ENCODE assay signal across 8 cellular contexts in genomic region chr2:9769171-9770005, GRCh38.
DNase-seq lines count a peak whose midpoint lies in the region; ATAC-seq and TF ChIP-seq lines count a peak whose summit lies in the region.

No MANE protein-coding gene starts in this region.

- no peaks in the 10 kb centered on the region for H3K36me3 ChIP-seq in upper lobe of right lung

- intact Hi-C loops in upper lobe of right lung (cut with DNase I) = no loop called here

- no peak for TF ChIP-seq CTCF in upper lobe of right lung (IDR thresholded peaks at IDR 0.05)

- H3K27me3 ChIP-seq in upper lobe of right lung = no peaks in the 10 kb centered on the region

- H3K9me3 ChIP-seq in upper lobe of right lung = no peaks in the 10 kb centered on the region

- TF ChIP-seq POLR2A in GM18505 (IDR thresholded peaks at IDR 0.05; ENCODE audit: borderline replicate concordance, extremely low read depth, insufficient read depth, insufficient read length) = no peak

- no peak overlapping the region for H3K27ac ChIP-seq in upper lobe of right lung

- H3K4me3 ChIP-seq in upper lobe of right lung = no peak overlapping the region

- peaks cover 18% of the 10 kb centered on the region for H3K4me1 ChIP-seq in upper lobe of right lung

- no peak for ATAC-seq in upper lobe of right lung
- no peak for ATAC-seq in GM18505 (IDR thresholded peaks at IDR 0.05; ENCODE audit: unreplicated experiment)

- peak; percentile 36 for DNase-seq in stimulated activated CD4-positive, alpha-beta T cell treated with anti-CD3 and anti-CD28 coated beads, Interleukin-4, amount 100 ng/mL, for 1 hour
- no peak for DNase-seq in stimulated activated CD4-positive, alpha-beta T cell treated with anti-CD3 and anti-CD28 coated beads, Interleukin-2, amount 100 ng/mL, for 48 hours
- DNase-seq in NCI-H69 (lab: John Stamatoyannopoulos, UW) = peak; percentile 78
- peak; percentile 36 for DNase-seq in germinal center (ENCODE audit: low spot score)
- peak; percentile 65 for DNase-seq in upper lobe of right lung
- DNase-seq in MV-4-11 (lab: John Stamatoyannopoulos, UW) = no peak
- DNase-seq in HT-29 (ENCODE audit: low spot score) = no peak

Comparison
In these comparisons a context has a peak if more than half of its experiments do, and no peak if none do; other contexts are left out.
1. DNase-seq: peak in stimulated activated CD4-positive, alpha-beta T cell treated with anti-CD3 and anti-CD28 coated beads, Interleukin-4, amount 100 ng/mL, for 1 hour (single experiment), NCI-H69 (single experiment), germinal center (single experiment) and upper lobe of right lung (single experiment); none in stimulated activated CD4-positive, alpha-beta T cell treated with anti-CD3 and anti-CD28 coated beads, Interleukin-2, amount 100 ng/mL, for 48 hours (0 of 2), MV-4-11 (single experiment) and HT-29 (single experiment).